Comparison of ENCODE assay signal across 23 cellular contexts in the genomic region with DNA sequence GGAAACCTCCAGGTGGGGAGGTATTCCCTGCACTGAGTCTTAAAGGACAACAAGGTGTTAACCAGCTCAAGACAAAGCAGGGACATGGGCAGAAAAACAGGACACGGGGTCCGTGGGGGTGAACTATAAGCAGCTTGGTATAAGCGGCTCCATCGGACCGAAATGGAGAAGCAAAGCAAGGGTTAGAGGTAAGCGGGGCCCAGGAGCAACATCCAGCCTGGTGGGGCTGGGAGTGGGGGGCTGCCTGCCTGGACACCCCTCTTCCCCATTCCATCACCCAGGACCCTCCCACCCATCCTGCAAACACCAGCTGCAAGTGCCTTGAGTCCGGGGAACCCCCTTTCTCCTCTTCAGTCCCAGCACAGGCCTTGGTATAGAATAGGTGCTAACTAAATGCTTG. TPM values are rescaled to one million over a fixed set of nuclear protein-coding genes. Genes with fewer than 3 reads are reported as not detected.
"Had no signal": no experiment of that assay in that cellular context is flagged by ENCODE, and none has a peak within 500 bp of the region (broad histone marks: within the 10 kb centered on the region; RNA-seq: fewer than 3 reads in every experiment).

No MANE protein-coding gene starts in this region.

- ATAC-seq: effector memory CD8-positive, alpha-beta T cell; esophagus mucosa; gastrocnemius medialis; heart left ventricle; left cardiac atrium; natural killer cell; T-helper 17 cell had no signal

- H3K4me3 ChIP-seq: gastrocnemius medialis, heart left ventricle, right atrium auricular region, SK-N-MC, suprapubic skin had no signal

- DNase-seq: activated B cell treated with CpG ODN at 0.5 μM for 24 hours; activated CD4-positive, alpha-beta T cell treated with anti-CD3 and anti-CD28 coated beads for 4 hours; activated CD4-positive, alpha-beta T cell treated with anti-CD3 and anti-CD28 coated beads, Interleukin-2, amount 50 U/mL, for 48 hours; activated naive CD4-positive, alpha-beta T cell treated with anti-CD3 and anti-CD28 coated beads, Interleukin-2, amount 10 ng/mL, durations not matched to agents 7 days and 5 days; activated T-cell treated with anti-CD3 and anti-CD28 coated beads, Interleukin-2, amount 50 U/mL, for 48 hours; caudate nucleus; effector memory CD8-positive, alpha-beta T cell; gastrocnemius medialis; heart left ventricle; islet precursor cell; left cardiac atrium; mesendoderm; natural killer cell; stimulated activated CD4-positive, alpha-beta T cell treated with anti-CD3 and anti-CD28 coated beads, Interleukin-12 subunit alpha, Interleukin-12 subunit beta, amount 100 ng/mL, for 4 hours; SW 1271; T-helper 17 cell had no signal

- H3K27ac ChIP-seq: right atrium auricular region, SK-N-MC, suprapubic skin had no signal

- H3K27me3 ChIP-seq: gastrocnemius medialis, heart left ventricle, suprapubic skin had no signal

- H3K36me3 ChIP-seq: gastrocnemius medialis, heart left ventricle, right atrium auricular region, suprapubic skin had no signal

- H3K4me1 ChIP-seq: gastrocnemius medialis, right atrium auricular region, suprapubic skin had no signal

- H3K9me3 ChIP-seq: gastrocnemius medialis, heart left ventricle, right atrium auricular region, suprapubic skin had no signal

RNA-seq across cellular contexts. Expression of gene MYH11, which starts 29.5 kb away (rescaled TPM):
- total RNA-seq: activated CD8-positive, alpha-beta memory T cell treated with anti-CD3 and anti-CD28 coated beads for 36 hours; dermis microvascular lymphatic vessel endothelial cell; endothelial cell of umbilical vein had no signal
- polyA plus RNA-seq: endothelial cell of umbilical vein had no signal
